ENCODE assay signal across 7 cellular contexts in the genomic region with DNA sequence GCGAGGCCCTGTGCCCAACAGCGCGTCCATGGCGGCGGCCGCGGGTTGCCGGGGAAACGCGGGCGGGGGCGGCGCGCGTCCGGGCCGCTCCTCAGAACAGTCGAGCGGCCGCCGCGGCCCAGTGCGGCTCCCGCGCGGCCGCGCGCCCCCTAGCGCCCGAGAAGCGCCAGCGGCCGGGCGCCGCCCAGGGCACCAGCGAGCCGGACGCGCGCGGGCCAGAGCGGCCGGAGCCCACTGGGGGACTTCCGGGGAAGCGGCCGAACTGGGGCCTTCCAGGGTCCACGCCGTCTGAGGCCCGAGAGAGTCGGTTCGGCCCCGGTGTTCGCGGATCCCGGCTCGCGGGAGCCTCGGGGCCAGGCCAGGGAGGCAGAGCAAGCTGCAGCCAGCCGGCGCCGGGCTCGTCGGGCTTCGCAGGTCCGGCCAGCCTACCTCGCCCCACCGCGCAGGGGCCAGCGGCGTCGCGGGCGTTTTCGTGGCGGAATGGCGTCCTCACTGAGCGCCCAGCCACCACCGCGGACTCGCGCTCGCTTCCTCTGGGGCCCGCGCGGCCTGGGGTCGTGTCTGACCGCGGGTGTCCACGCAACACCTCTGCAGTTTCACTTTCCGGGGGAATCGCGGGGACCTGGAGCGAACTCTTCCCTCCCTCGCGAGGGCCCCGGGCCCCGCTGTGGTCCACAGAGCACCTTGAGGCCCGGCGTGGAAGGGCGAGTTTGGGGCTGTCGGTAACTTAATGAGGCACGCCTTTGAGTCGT. TPM values are rescaled to one million over a fixed set of nuclear protein-coding genes. Genes with fewer than 3 reads are reported as not detected.
DNase-seq lines count a peak whose midpoint lies in the region; ATAC-seq, FAIRE-seq and TF ChIP-seq lines count a peak whose summit lies in the region.

A gene with protein sequence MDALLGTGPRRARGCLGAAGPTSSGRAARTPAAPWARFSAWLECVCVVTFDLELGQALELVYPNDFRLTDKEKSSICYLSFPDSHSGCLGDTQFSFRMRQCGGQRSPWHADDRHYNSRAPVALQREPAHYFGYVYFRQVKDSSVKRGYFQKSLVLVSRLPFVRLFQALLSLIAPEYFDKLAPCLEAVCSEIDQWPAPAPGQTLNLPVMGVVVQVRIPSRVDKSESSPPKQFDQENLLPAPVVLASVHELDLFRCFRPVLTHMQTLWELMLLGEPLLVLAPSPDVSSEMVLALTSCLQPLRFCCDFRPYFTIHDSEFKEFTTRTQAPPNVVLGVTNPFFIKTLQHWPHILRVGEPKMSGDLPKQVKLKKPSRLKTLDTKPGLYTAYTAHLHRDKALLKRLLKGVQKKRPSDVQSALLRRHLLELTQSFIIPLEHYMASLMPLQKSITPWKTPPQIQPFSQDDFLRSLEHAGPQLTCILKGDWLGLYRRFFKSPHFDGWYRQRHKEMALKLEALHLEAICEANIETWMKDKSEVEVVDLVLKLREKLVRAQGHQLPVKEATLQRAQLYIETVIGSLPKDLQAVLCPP (minus strand): TSS at position 54 of the 752 bp plus-strand sequence. CDS start 24 bp downstream, at position 30.

- H3K4me1 ChIP-seq in keratinocyte (ENCODE audit: control insufficient read depth, extremely low read depth, insufficient read depth, low read length) = peaks cover 15% of the 10 kb centered on the region

- in situ Hi-C loops in GM13976 (cut with MboI; ENCODE audit: low sequenced_read_pairs, unreplicated experiment) = loop anchor here (10.0 kb wide), 1 partner anchor 52 kb away; a partner anchor contains a TSS

- no peaks in the 10 kb centered on the region for H3K9me3 Mint-ChIP-seq in WTC11

- DNase-seq in GM13976 (ENCODE audit: low spot score) (peak; percentile 94), NCI-H2029 (lab: John Stamatoyannopoulos, UW) (peak; percentile 36), WTC11 (ENCODE audit: low spot score) (peak; percentile 77), caudate nucleus (lab: John Stamatoyannopoulos, UW) (peak in 52 of 61 donors; percentile 21 to 85 (median 63)), keratinocyte (ENCODE audit: low read depth, low spot score) (no peak)
- peak in 2 of 3 donors; percentile 34 to 61 for DNase-seq in stimulated activated CD4-positive, alpha-beta T cell treated with anti-CD3 and anti-CD28 coated beads, Interleukin-12 subunit alpha, Interleukin-12 subunit beta, amount 100 ng/mL, for 48 hours (ENCODE audit: low read depth in 2 of 3, low spot score in 1 of 3)

- CTCF ChIA-PET in WTC11 (lab: Charles Lee) = interaction anchor here (0.6 to 4.9 kb wide), 26 partner anchors 10 to 268 kb away, joined by 3 to 41 read pairs (median 4); a partner anchor contains a TSS

- H3K27me3 Mint-ChIP-seq in WTC11 (ENCODE audit: low read depth) = peaks cover 28% of the 10 kb centered on the region

- peak within 1 kb of the TSS; percentile 85 for H3K4me2 ChIP-seq in keratinocyte (ENCODE audit: control insufficient read depth, extremely low read depth, insufficient read depth, low read depth, low read length)

- ATAC-seq in HG02759 (IDR thresholded peaks at IDR 0.05; ENCODE audit: unreplicated experiment) = peak; percentile 95
- peak; percentile 92 for ATAC-seq in WTC11

- POLR2A ChIA-PET in WTC11 (lab: Charles Lee) = no interaction called here

- H2AFZ ChIP-seq in keratinocyte (ENCODE audit: control insufficient read depth, low read length) = peak within 1 kb of the TSS; percentile 77

- H3K9me1 ChIP-seq in keratinocyte (ENCODE audit: control insufficient read depth, extremely low read depth, insufficient read depth, low read length) = no peaks in the 10 kb centered on the region

- TF ChIP-seq CTCF in GM13976 (IDR thresholded peaks at IDR 0.05; ENCODE audit: borderline replicate concordance, control extremely low read depth, extremely low read depth, insufficient read depth, missing control alignments) (peak; percentile 85), WTC11 (IDR thresholded peaks at IDR 0.05) (peak; percentile 33; the same call in 1 of the 2 replicates), keratinocyte (optimal IDR thresholded peaks at IDR 0.05 in 1 of 3, IDR thresholded peaks at IDR 0.05 in 1 of 3, conservative IDR thresholded peaks at IDR 0.05 in 1 of 3; ENCODE audit: extremely low read depth in 1 of 3, insufficient read depth in 2 of 3, low read length in 3 of 3) (peak in 2 of 3 experiments; percentile 38 to 55)

- no peak for FAIRE-seq in keratinocyte (lab: Jason Lieb, UNC)

- dilution Hi-C loops in keratinocyte (cut with MboI; ENCODE audit: extremely low pct_ligation_motif_present, low sequenced_read_pairs) = no loop called here

- H3K27ac Mint-ChIP-seq in WTC11 = no peak within 1 kb of the TSS; the same call in 1 of the 2 replicates

- H3K79me2 ChIP-seq in keratinocyte (ENCODE audit: control insufficient read depth, insufficient read depth, low read length) = no peaks in the 10 kb centered on the region

- H3K9ac ChIP-seq in keratinocyte (ENCODE audit: control insufficient read depth, extremely low read depth, insufficient read depth, low read length) = peak within 1 kb of the TSS; percentile 85

- H3K4me1 Mint-ChIP-seq in WTC11 = peaks cover 3% of the 10 kb centered on the region; the same call in 1 of the 2 replicates

- peak within 1 kb of the TSS; percentile 87 for H3K4me3 Mint-ChIP-seq in WTC11

- H4K20me1 ChIP-seq in keratinocyte (ENCODE audit: control insufficient read depth, extremely low read depth, insufficient read depth, low read length) = no peaks in the 10 kb centered on the region

- no peaks in the 10 kb centered on the region for H3K27me3 ChIP-seq in keratinocyte (ENCODE audit: control insufficient read depth, extremely low read depth, insufficient read depth, low read length)

- peak within 1 kb of the TSS; percentile 42 to 65 (median 63) for H3K4me3 ChIP-seq in keratinocyte (ENCODE audit: control insufficient read depth in 2 of 3, extremely low read depth in 1 of 3, insufficient read depth in 2 of 3, low read depth in 1 of 3, low read length in 3 of 3)

- H3K36me3 ChIP-seq in keratinocyte (ENCODE audit: control insufficient read depth in 2 of 2, extremely low read depth in 1 of 2, insufficient read depth in 2 of 2, low read length in 2 of 2) = no peaks in the 10 kb centered on the region

- no peaks in the 10 kb centered on the region for H3K36me3 Mint-ChIP-seq in WTC11

- H3K9me3 ChIP-seq in keratinocyte (ENCODE audit: control insufficient read depth, low read depth, low read length) = no peaks in the 10 kb centered on the region

- peak within 1 kb of the TSS; percentile 84 for H3K27ac ChIP-seq in caudate nucleus (ENCODE audit: low read depth, low read length)
- peak within 1 kb of the TSS; percentile 76 for H3K27ac ChIP-seq in keratinocyte (ENCODE audit: control insufficient read depth, insufficient read depth, low read length)

TF ChIP-seq in WTC11, 78 proteins besides CTCF, POLR2A, EP300 and RAD21 (continues in another document):
- TF ChIP-seq, protein P1, sequence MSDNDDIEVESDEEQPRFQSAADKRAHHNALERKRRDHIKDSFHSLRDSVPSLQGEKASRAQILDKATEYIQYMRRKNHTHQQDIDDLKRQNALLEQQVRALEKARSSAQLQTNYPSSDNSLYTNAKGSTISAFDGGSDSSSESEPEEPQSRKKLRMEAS (CRISPR knock-in tag; IDR thresholded peaks at IDR 0.05) = peak; percentile 69; the same call in 1 of the 2 replicates
- TF ChIP-seq, protein P2, sequence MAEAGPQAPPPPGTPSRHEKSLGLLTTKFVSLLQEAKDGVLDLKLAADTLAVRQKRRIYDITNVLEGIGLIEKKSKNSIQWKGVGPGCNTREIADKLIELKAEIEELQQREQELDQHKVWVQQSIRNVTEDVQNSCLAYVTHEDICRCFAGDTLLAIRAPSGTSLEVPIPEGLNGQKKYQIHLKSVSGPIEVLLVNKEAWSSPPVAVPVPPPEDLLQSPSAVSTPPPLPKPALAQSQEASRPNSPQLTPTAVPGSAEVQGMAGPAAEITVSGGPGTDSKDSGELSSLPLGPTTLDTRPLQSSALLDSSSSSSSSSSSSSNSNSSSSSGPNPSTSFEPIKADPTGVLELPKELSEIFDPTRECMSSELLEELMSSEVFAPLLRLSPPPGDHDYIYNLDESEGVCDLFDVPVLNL (CRISPR knock-in tag; IDR thresholded peaks at IDR 0.05; ENCODE audit: borderline replicate concordance, low read depth) = peak; percentile 48; the same call in 1 of the 2 replicates
- TF ChIP-seq, protein P3, sequence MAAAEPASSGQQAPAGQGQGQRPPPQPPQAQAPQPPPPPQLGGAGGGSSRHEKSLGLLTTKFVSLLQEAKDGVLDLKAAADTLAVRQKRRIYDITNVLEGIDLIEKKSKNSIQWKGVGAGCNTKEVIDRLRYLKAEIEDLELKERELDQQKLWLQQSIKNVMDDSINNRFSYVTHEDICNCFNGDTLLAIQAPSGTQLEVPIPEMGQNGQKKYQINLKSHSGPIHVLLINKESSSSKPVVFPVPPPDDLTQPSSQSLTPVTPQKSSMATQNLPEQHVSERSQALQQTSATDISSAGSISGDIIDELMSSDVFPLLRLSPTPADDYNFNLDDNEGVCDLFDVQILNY (CRISPR knock-in tag; IDR thresholded peaks at IDR 0.05) = peak; percentile 73; the same call in 1 of the 2 replicates
- TF ChIP-seq NR3C1 (CRISPR knock-in tag; conservative IDR thresholded peaks at IDR 0.05; ENCODE audit: low read depth) (no peak), NR1H2 (CRISPR knock-in tag; IDR thresholded peaks at IDR 0.05) (no peak), ETV6 (CRISPR knock-in tag; IDR thresholded peaks at IDR 0.05) (peak; percentile 31; the same call in 1 of the 2 replicates), FOXP1 (CRISPR knock-in tag; IDR thresholded peaks at IDR 0.05; ENCODE audit: borderline replicate concordance) (0 out of 2 replicates have a peak, but pooled peaks have one; percentile 8), ESRRA (CRISPR knock-in tag; IDR thresholded peaks at IDR 0.05; ENCODE audit: borderline replicate concordance) (no peak), MYBL2 (CRISPR knock-in tag; IDR thresholded peaks at IDR 0.05) (peak; percentile 73; the same call in 1 of the 2 replicates)
- TF ChIP-seq, protein P4, sequence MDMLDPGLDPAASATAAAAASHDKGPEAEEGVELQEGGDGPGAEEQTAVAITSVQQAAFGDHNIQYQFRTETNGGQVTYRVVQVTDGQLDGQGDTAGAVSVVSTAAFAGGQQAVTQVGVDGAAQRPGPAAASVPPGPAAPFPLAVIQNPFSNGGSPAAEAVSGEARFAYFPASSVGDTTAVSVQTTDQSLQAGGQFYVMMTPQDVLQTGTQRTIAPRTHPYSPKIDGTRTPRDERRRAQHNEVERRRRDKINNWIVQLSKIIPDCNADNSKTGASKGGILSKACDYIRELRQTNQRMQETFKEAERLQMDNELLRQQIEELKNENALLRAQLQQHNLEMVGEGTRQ (CRISPR knock-in tag; IDR thresholded peaks at IDR 0.05) = peak; percentile 31; the same call in 1 of the 2 replicates

RNA-seq across cellular contexts. Expression of the gene that starts here (rescaled TPM):
- total RNA-seq in WTC11 (2021) = 2.3 to 2.7 TPM (median 2.5 TPM) in 3 replicates
- 0.94 to 3.1 TPM (median 1.4 TPM) in 3 replicates for polyA plus RNA-seq in keratinocyte
- 1.2 TPM for polyA plus RNA-seq in keratinocyte (2011; ENCODE audit: low read depth)
- 1.2 and 2.1 TPM in 2 replicates for polyA plus RNA-seq in keratinocyte (2011; cell fraction: cytosol; rRNA removed)
- 11.3 and 18.0 TPM in 2 replicates for polyA plus RNA-seq in keratinocyte (2011; cell fraction: nucleus; rRNA removed)
- 1.0 and 3.2 TPM in 2 replicates for polyA plus RNA-seq in keratinocyte (2012; ENCODE audit: low replicate concordance)
- polyA minus RNA-seq in keratinocyte = 0.93 to 2.4 TPM (median 1.1 TPM) in 3 replicates
- 2.1 TPM for polyA minus RNA-seq in keratinocyte (2011; cell fraction: cytosol; rRNA and poly(A)+ RNA removed)
- 3.7 and 5.8 TPM in 2 replicates for polyA minus RNA-seq in keratinocyte (2011; cell fraction: nucleus; rRNA and poly(A)+ RNA removed)

Comparison
In these comparisons a context has a peak if more than half of its experiments do, and no peak if none do; other contexts are left out.
1. CTCF ChIP-seq: peak in every context shown above with its lines; median percentile 85 in GM13976; 46 in keratinocyte; 33 in WTC11.